In the genomic region with DNA sequence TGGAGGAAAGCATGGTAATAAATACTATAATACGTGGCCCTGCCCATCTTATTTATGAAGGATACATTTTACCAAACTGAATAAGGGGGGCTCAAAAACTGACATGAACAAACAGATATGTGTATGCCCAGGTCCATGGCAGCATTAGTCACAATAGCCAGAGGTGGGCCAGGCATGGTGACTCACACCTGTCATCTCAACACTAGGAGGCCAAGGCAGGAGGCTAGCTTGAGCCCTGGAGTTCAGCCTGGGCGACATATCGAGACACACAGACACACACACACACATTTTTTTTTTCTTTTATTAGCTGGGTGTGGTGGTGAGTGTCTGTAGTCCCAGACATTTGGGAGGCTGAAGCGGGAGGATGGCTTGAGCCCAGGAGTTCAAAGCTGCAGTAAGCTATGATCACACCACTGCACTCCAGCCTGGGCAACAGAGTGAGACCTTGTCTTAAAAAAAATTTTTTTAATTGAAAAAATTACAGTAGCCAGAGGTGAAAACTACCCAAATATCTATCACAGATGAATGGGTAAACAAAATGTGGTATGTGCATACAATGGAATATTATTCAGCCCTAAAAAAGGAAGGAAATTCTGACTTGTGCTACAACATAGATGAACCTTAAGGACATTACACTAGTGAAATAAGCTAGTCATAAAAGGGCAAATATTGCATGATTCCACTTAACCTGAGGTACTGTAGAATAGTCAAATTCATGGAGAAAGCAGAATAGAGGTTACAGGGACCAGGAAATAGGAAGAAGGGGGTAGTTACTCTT, we compare ENCODE assay signal across 30 cellular contexts. TPM values are rescaled to one million over a fixed set of nuclear protein-coding genes. Genes with fewer than 3 reads are reported as not detected.
DNase-seq lines count a peak whose midpoint lies in the region; ATAC-seq, FAIRE-seq and TF ChIP-seq lines count a peak whose summit lies in the region.
"Had no signal": no experiment of that assay in that cellular context is flagged by ENCODE, and none has a peak within 500 bp of the region (broad histone marks: within the 10 kb centered on the region; RNA-seq: fewer than 3 reads in every experiment).

No MANE protein-coding gene starts in this region.

- no peak overlapping the region for H4K8ac ChIP-seq in IMR-90 (ENCODE audit: low read depth in 2 of 2, low read length in 2 of 2)

- H3K14ac ChIP-seq in IMR-90 (replicated peaks; ENCODE audit: low read depth, low read length) = no peak overlapping the region

- H2AK5ac ChIP-seq in IMR-90 (ENCODE audit: low read depth, low read length) = peak overlapping the region; percentile 47

- 94% methylated on average over 4 of the region's 4 CpGs for WGBS in A549 (ENCODE audit: missing lambda C conversion rate)
- WGBS in IMR-90 (ENCODE audit: extremely low coverage in 2 of 2, insufficient read length in 1 of 2), 2 experiments = no CpG with 5 or more reads among the region's 4 CpGs
- WGBS in K562 (ENCODE audit: insufficient coverage, low coverage, missing lambda C conversion rate) = 84% methylated on average over 3 of the region's 4 CpGs

- no peak for DNase-seq in A549 (ENCODE audit: low read depth in 1 of 2, low spot score in 1 of 2)
- DNase-seq in IMR-90 = no peak
- no peak for DNase-seq in K562 (ENCODE audit: extremely low read depth in 1 of 4, low spot score in 3 of 4)
- peak in 1 of 3 donors; percentile 52 for DNase-seq in mucosa of descending colon
- no peak for DNase-seq in cortex of kidney (lab: John Stamatoyannopoulos, UW)
- no peak for DNase-seq in NCI-H82 (lab: John Stamatoyannopoulos, UW)
- DNase-seq in activated CD4-positive, alpha-beta T cell treated with anti-CD3 and anti-CD28 coated beads, Interleukin-2, amount 10 ng/mL, durations not matched to agents 24 days and 14 days = no peak
- no peak for DNase-seq in cerebellar cortex (ENCODE audit: low spot score)
- DNase-seq: activated CD4-positive, alpha-beta T cell treated with anti-CD3 and anti-CD28 coated beads, Interleukin-2, amount 50 U/mL, for 48 hours; activated T-cell treated with anti-CD3 and anti-CD28 coated beads, Interleukin-2, amount 50 U/mL, for 72 hours; CD4-positive, alpha-beta memory T cell; EL; gastrocnemius medialis; H7; hypothalamus; immature natural killer cell; NCI-H1694 treated with DMSO at 0.1 percent for 48 hours; nephron progenitor cell; stimulated activated CD4-positive, alpha-beta T cell treated with anti-CD3 and anti-CD28 coated beads, Interleukin-15, amount 100 ng/mL, for 24 hours; stimulated activated CD4-positive, alpha-beta T cell treated with anti-CD3 and anti-CD28 coated beads, Interleukin-4, amount 100 ng/mL, for 4 hours; upper lobe of left lung had no signal

- no peak for ATAC-seq in A549
- no peak for ATAC-seq in IMR-90 (ENCODE audit: low read depth)
- ATAC-seq in K562 = no peak
- peak; percentile 21 for ATAC-seq in mucosa of descending colon
- ATAC-seq: activated T-cell treated with anti-CD3 and anti-CD28 coated beads, Interleukin-2, amount 50 U/mL, for 72 hours; gastrocnemius medialis; GM12878 had no signal

- H2BK120ac ChIP-seq in IMR-90 (ENCODE audit: low read depth, low read length) = no peak overlapping the region

- H3K4me2 ChIP-seq in A549 (no peak overlapping the region), IMR-90 (ENCODE audit: low read depth, low read length) (no peak overlapping the region), K562 (ENCODE audit: insufficient read depth, low read length) (no peak overlapping the region)
- H3K4me2 ChIP-seq: KMS-11 had no signal

- no peak overlapping the region for H2BK5ac ChIP-seq in IMR-90 (ENCODE audit: low read depth, low read length, poor library complexity, severe bottlenecking)

- no peak overlapping the region; the same call in 1 of the 2 replicates for H2BK20ac ChIP-seq in IMR-90 (ENCODE audit: low read depth, low read length)

- H3K36me3 ChIP-seq in IMR-90 (ENCODE audit: control insufficient read depth, insufficient read depth, low read length) (no peaks in the 10 kb centered on the region), K562 (ENCODE audit: control insufficient read depth, insufficient read depth, low read length) (no peaks in the 10 kb centered on the region), mucosa of descending colon (ENCODE audit: low read depth) (no peaks in the 10 kb centered on the region)
- H3K36me3 ChIP-seq: cardiac muscle cell, gastrocnemius medialis, upper lobe of left lung had no signal

- no peak overlapping the region for H3K56ac ChIP-seq in IMR-90 (ENCODE audit: extremely low read depth, insufficient read depth, low read length)

- no peaks in the 10 kb centered on the region for H3K27me3 ChIP-seq in IMR-90 (ENCODE audit: control insufficient read depth, insufficient read depth, low read length)
- H3K27me3 ChIP-seq in K562 (ENCODE audit: control insufficient read depth in 2 of 2, insufficient read depth in 2 of 2, low read length in 2 of 2) = no peaks in the 10 kb centered on the region
- H3K27me3 ChIP-seq: gastrocnemius medialis, upper lobe of left lung had no signal

- peaks cover 60% of the 10 kb centered on the region for H3K4me1 ChIP-seq in A549
- peaks cover 25% of the 10 kb centered on the region for H3K4me1 ChIP-seq in IMR-90 (ENCODE audit: control insufficient read depth, insufficient read depth, low read length)
- H3K4me1 ChIP-seq in K562 (replicated peaks in 1 of 2; ENCODE audit: control insufficient read depth in 2 of 2, insufficient read depth in 2 of 2, low read length in 2 of 2) = peaks cover 0 to 5% of the 10 kb centered on the region in 2 experiments; a peak in 3 of 5 replicates
- H3K4me1 ChIP-seq in mucosa of descending colon (ENCODE audit: low read depth) = peaks cover 41% of the 10 kb centered on the region

- BruUV-seq in IMR-90 (replicated peaks; lab: Mats Ljungman, UMichigan) (no TSS peak), K562 (replicated peaks; lab: Mats Ljungman, UMichigan) (no TSS peak)

- POLR2A ChIA-PET in A549 (lab: Yijun Ruan, JAX) (no interaction called here), IMR-90 (lab: Charles Lee; ENCODE audit: unreplicated experiment) (no interaction called here), K562 (lab: Yijun Ruan, JAX) (no interaction called here)

- no peak overlapping the region for H4K5ac ChIP-seq in IMR-90 (ENCODE audit: low read depth, low read length)

- in situ Hi-C loops in IMR-90 (cut with MboI; ENCODE audit: low sequenced_read_pairs) (no loop called here), K562 (cut with MboI) (no loop called here)

- H3K9ac ChIP-seq in IMR-90 (ENCODE audit: low read depth, low read length) = no peak overlapping the region
- no peak overlapping the region for H3K9ac ChIP-seq in K562 (ENCODE audit: insufficient read depth in 1 of 2, low read depth in 2 of 2, low read length in 2 of 2)
- H3K9ac ChIP-seq: KMS-11 had no signal

- TF ChIP-seq EP300 in A549 (IDR thresholded peaks at IDR 0.05) = no peak
- TF ChIP-seq EP300 in K562 (IDR thresholded peaks at IDR 0.05; ENCODE audit: low read length) = no peak

- H3K9me1 ChIP-seq in IMR-90 (ENCODE audit: insufficient read depth, low read length) (peaks cover 30% of the 10 kb centered on the region), K562 (ENCODE audit: control insufficient read depth, insufficient read depth, low read length) (no peaks in the 10 kb centered on the region)

- H3K27ac ChIP-seq in A549 = 0 out of 6 replicates have a peak overlapping the region, but pooled peaks of 1 of the 2 experiments have one; percentile 19
- no peak overlapping the region for H3K27ac ChIP-seq in IMR-90 (ENCODE audit: insufficient read depth, low read length)
- no peak overlapping the region for H3K27ac ChIP-seq in K562 (ENCODE audit: extremely low read depth, low read depth, low read length)
- H3K27ac ChIP-seq: cardiac muscle cell had no signal

- H3K4ac ChIP-seq in IMR-90 (ENCODE audit: low read depth, low read length) = peak overlapping the region; percentile 36; the same call in 1 of the 2 replicates

- no peak overlapping the region for H3K4me3 Mint-ChIP-seq in activated CD4-positive, alpha-beta T cell treated with anti-CD3 and anti-CD28 coated beads, Interleukin-2, amount 10 ng/mL, durations not matched to agents 24 days and 14 days
- H3K4me3 Mint-ChIP-seq: activated T-cell treated with anti-CD3 and anti-CD28 coated beads, Interleukin-2, amount 50 U/mL, for 72 hours; CD4-positive, alpha-beta memory T cell; dendritic cell treated with granulocyte-macrophage colony-stimulating factor and Interleukin-4, amounts not matched to agents 40 ng/mL and 50 ng/mL, for 4 days; immature natural killer cell; memory B cell; nephron progenitor cell had no signal

- peaks cover 45% of the 10 kb centered on the region for H3K27me3 Mint-ChIP-seq in activated CD4-positive, alpha-beta T cell treated with anti-CD3 and anti-CD28 coated beads, Interleukin-2, amount 10 ng/mL, durations not matched to agents 24 days and 14 days
- H3K27me3 Mint-ChIP-seq: memory B cell had no signal

- FAIRE-seq in A549 (lab: Jason Lieb, UNC) = no peak
- FAIRE-seq in K562 (lab: Jason Lieb, UNC) = no peak
- FAIRE-seq: astrocyte, endometrium, GM12878, TTC549 had no signal

- H4K91ac ChIP-seq in IMR-90 (ENCODE audit: insufficient read depth, low read depth, low read length) = no peak overlapping the region

- H3K9me3 Mint-ChIP-seq in activated CD4-positive, alpha-beta T cell treated with anti-CD3 and anti-CD28 coated beads, Interleukin-2, amount 10 ng/mL, durations not matched to agents 24 days and 14 days = no peaks in the 10 kb centered on the region
- H3K9me3 Mint-ChIP-seq: activated T-cell treated with anti-CD3 and anti-CD28 coated beads, Interleukin-2, amount 50 U/mL, for 72 hours; dendritic cell treated with granulocyte-macrophage colony-stimulating factor and Interleukin-4, amounts not matched to agents 40 ng/mL and 50 ng/mL, for 4 days; memory B cell had no signal

- dilution Hi-C loops in IMR-90 (cut with HindIII; ENCODE audit: low sequenced_read_pairs, unreplicated experiment) = no loop called here

- TF ChIP-seq POLR2A in A549 (IDR thresholded peaks at IDR 0.05; ENCODE audit: low read length) = no peak
- no peak for TF ChIP-seq POLR2A in IMR-90 (IDR thresholded peaks at IDR 0.05; ENCODE audit: low read depth, low read length)
- no peak for TF ChIP-seq POLR2A in K562 (conservative IDR thresholded peaks at IDR 0.05)

- H3K4me3 ChIP-seq in A549 (no peak overlapping the region), IMR-90 (ENCODE audit: insufficient read depth, low read depth, low read length) (no peak overlapping the region), K562 (no peak overlapping the region), mucosa of descending colon (no peak overlapping the region)
- H3K4me3 ChIP-seq: cardiac muscle cell, gastrocnemius medialis, GM12878, upper lobe of left lung had no signal

- H3K79me2 ChIP-seq in K562 (ENCODE audit: control insufficient read depth, insufficient read depth, low read length) = no peaks in the 10 kb centered on the region

- no peak for TF ChIP-seq CTCF in A549 (IDR thresholded peaks at IDR 0.05)
- TF ChIP-seq CTCF in IMR-90 (conservative IDR thresholded peaks at IDR 0.05; ENCODE audit: low read depth, low read length) = no peak
- TF ChIP-seq CTCF in K562 (IDR thresholded peaks at IDR 0.05 in 2 of 3, conservative IDR thresholded peaks at IDR 0.05 in 1 of 3; ENCODE audit: insufficient read depth in 2 of 3, low read depth in 1 of 3, low read length in 3 of 3) = no peak
- TF ChIP-seq CTCF in mucosa of descending colon (IDR thresholded peaks at IDR 0.05) = no peak

- H3K27ac Mint-ChIP-seq in activated CD4-positive, alpha-beta T cell treated with anti-CD3 and anti-CD28 coated beads, Interleukin-2, amount 10 ng/mL, durations not matched to agents 24 days and 14 days = no peak overlapping the region
- H3K27ac Mint-ChIP-seq: activated T-cell treated with anti-CD3 and anti-CD28 coated beads, Interleukin-2, amount 50 U/mL, for 72 hours; CD4-positive, alpha-beta memory T cell; dendritic cell treated with granulocyte-macrophage colony-stimulating factor and Interleukin-4, amounts not matched to agents 40 ng/mL and 50 ng/mL, for 4 days; immature natural killer cell; memory B cell; nephron progenitor cell had no signal

- H3K23ac ChIP-seq in IMR-90 (ENCODE audit: low read depth, low read length) = no peak overlapping the region; the same call in 1 of the 2 replicates

- no peak overlapping the region for H3K18ac ChIP-seq in IMR-90 (ENCODE audit: low read depth, low read length)

- H4K20me1 ChIP-seq in IMR-90 (ENCODE audit: insufficient read depth, low read length) (peaks cover 79% of the 10 kb centered on the region), K562 (replicated peaks; ENCODE audit: control insufficient read depth, insufficient read depth, low read length) (no peaks in the 10 kb centered on the region)

- CTCF ChIA-PET in A549 (lab: Yijun Ruan, JAX) = no interaction called here
- CTCF ChIA-PET in IMR-90 (lab: Yijun Ruan, JAX) = no interaction called here
- CTCF ChIA-PET in K562 (lab: Yijun Ruan, JAX; ENCODE audit: low intra/inter-chr PET ratio) = no interaction called here

- intact Hi-C loops in IMR-90 (cut with micrococcal nuclease) = no loop called here
- intact Hi-C loops in K562 (cut with micrococcal nuclease) = no loop called here
- intact Hi-C loops in mucosa of descending colon (cut with DNase I, micrococcal nuclease) = no loop called here
- intact Hi-C loops in activated CD4-positive, alpha-beta T cell treated with anti-CD3 and anti-CD28 coated beads, Interleukin-2, amount 10 ng/mL, durations not matched to agents 24 days and 14 days (cut with micrococcal nuclease) = no loop called here

- H2BK15ac ChIP-seq in IMR-90 (ENCODE audit: low read depth, low read length) = no peak overlapping the region

- TF ChIP-seq RAD21 in A549 (conservative IDR thresholded peaks at IDR 0.05 in 1 of 2, IDR thresholded peaks at IDR 0.05 in 1 of 2) (no peak), IMR-90 (IDR thresholded peaks at IDR 0.05; ENCODE audit: low read length) (no peak), K562 (CRISPR knock-in tag; conservative IDR thresholded peaks at IDR 0.05 in 1 of 2, IDR thresholded peaks at IDR 0.05 in 1 of 2) (no peak)

- peaks cover 2% of the 10 kb centered on the region for H3K4me1 Mint-ChIP-seq in activated CD4-positive, alpha-beta T cell treated with anti-CD3 and anti-CD28 coated beads, Interleukin-2, amount 10 ng/mL, durations not matched to agents 24 days and 14 days
- H3K4me1 Mint-ChIP-seq: CD4-positive, alpha-beta memory T cell; immature natural killer cell; memory B cell had no signal

- no peaks in the 10 kb centered on the region for H3K36me3 Mint-ChIP-seq in activated CD4-positive, alpha-beta T cell treated with anti-CD3 and anti-CD28 coated beads, Interleukin-2, amount 10 ng/mL, durations not matched to agents 24 days and 14 days (ENCODE audit: low read depth)

- peaks cover 3 to 65% of the 10 kb centered on the region in 2 experiments; a peak in 2 of 4 replicates for H3K79me1 ChIP-seq in IMR-90 (ENCODE audit: low read depth in 1 of 2, low read length in 2 of 2)

- H2AFZ ChIP-seq in IMR-90 (replicated peaks; ENCODE audit: low read length, poor library complexity) (no peak overlapping the region), K562 (ENCODE audit: low read depth, low read length) (no peak overlapping the region)

- no peak overlapping the region for H2AK9ac ChIP-seq in IMR-90 (replicated peaks; ENCODE audit: low read depth, low read length, poor library complexity)

- no peaks in the 10 kb centered on the region for H3K9me3 ChIP-seq in A549
- no peaks in the 10 kb centered on the region for H3K9me3 ChIP-seq in IMR-90 (ENCODE audit: control insufficient read depth, insufficient read depth, low read length)
- H3K9me3 ChIP-seq in K562 (replicated peaks; ENCODE audit: control insufficient read depth, insufficient read depth, low read depth, low read length) = no peaks in the 10 kb centered on the region
- no peaks in the 10 kb centered on the region for H3K9me3 ChIP-seq in mucosa of descending colon
- H3K9me3 ChIP-seq: gastrocnemius medialis, upper lobe of left lung had no signal

RNA-seq across cellular contexts. Expression of a gene that starts 8.0 kb away (rescaled TPM):
- 23.4 and 23.7 TPM in 2 replicates for polyA plus RNA-seq in A549 (2011; rRNA removed)
- 5.2 and 6.4 TPM in 2 replicates for polyA plus RNA-seq in A549 (2012; cell fraction: cytosol; rRNA removed)
- polyA plus RNA-seq in A549 (2012; cell fraction: nucleus; rRNA removed) = 5.4 and 6.7 TPM in 2 replicates
- 7.1 to 8.8 TPM (median 7.1 TPM) in 3 replicates for polyA plus RNA-seq in A549 (2017; fragmentation: RNase III; extraction: RNeasy Plus Mini Kit Qiagen cat#74134 plus additional on column Dnase treatment)
- 20.1 TPM in 2 replicates for polyA minus RNA-seq in A549 (2011; rRNA and poly(A)+ RNA removed)
- 136 and 170 TPM in 2 replicates for total RNA-seq in IMR-90 (2012; rRNA removed)
- polyA plus RNA-seq in IMR-90 (2012; rRNA removed) = 57.7 and 64.3 TPM in 2 replicates
- polyA plus RNA-seq in IMR-90 (2012; cell fraction: cytosol; rRNA removed) = 23.4 and 27.5 TPM in 2 replicates
- 31.8 and 116 TPM in 2 replicates for polyA plus RNA-seq in IMR-90 (2012; cell fraction: nucleus; rRNA removed; ENCODE audit: low replicate concordance)
- 0.79 TPM in 1 of 2 replicates, not detected in the other for total RNA-seq in K562 (2011; cell fraction: chromatin; rRNA removed; ENCODE audit: low replicate concordance)
- under 0.01 and 0.13 TPM in 2 replicates for total RNA-seq in K562 (2011; cell fraction: nucleolus; rRNA removed)
- 0.07 TPM in 1 of 2 replicates, not detected in the other for total RNA-seq in K562 (2011; cell fraction: nucleoplasm; rRNA removed)
- total RNA-seq in K562 (2014; rRNA removed) = 0.04 TPM in 1 of 2 replicates, not detected in the other
- total RNA-seq in K562 (2014; rRNA removed; fragmentation: Illumina TruSeq; extraction: Trizol) = 0.04 and 0.22 TPM in 2 replicates
- total RNA-seq in K562 (2015; rRNA removed; fragmentation: Illumina TruSeq; extraction: Trizol) = 0.04 TPM in 1 of 2 replicates, not detected in the other
- 0.20 and 0.22 TPM in 2 replicates for total RNA-seq in K562 (2021)
- 0.01 and 0.07 TPM in 2 replicates for polyA plus RNA-seq in K562 (2011; rRNA removed)
- polyA plus RNA-seq in K562 (2011; cell fraction: cytosol; rRNA removed) = 0.01 and 0.55 TPM in 2 replicates
- polyA plus RNA-seq in K562 (2011; cell fraction: nucleus; rRNA removed) = 0.04 TPM in 1 of 2 replicates, not detected in the other
- polyA plus RNA-seq in K562 (2012) = 0.08 TPM in 2 replicates
- polyA plus RNA-seq in K562 (2014; fragmentation: Illumina TruSeq; extraction: Trizol) = 0.03 TPM in 1 of 2 replicates, not detected in the other
- not detected for polyA plus RNA-seq in K562 (2014; fragmentation: Nextera tagmentation; extraction: Ambion mirVana)
- polyA plus RNA-seq in K562 (2014; rRNA removed) = 0.01 TPM in 1 of 2 replicates, not detected in the other
- 0.14 and 0.24 TPM in 2 replicates for polyA minus RNA-seq in K562 (2011; rRNA and poly(A)+ RNA removed)
- not detected in 2 replicates for polyA minus RNA-seq in K562 (2011; cell fraction: cytosol; rRNA and poly(A)+ RNA removed)
- 0.22 TPM in 1 of 2 replicates, not detected in the other for polyA minus RNA-seq in K562 (2011; cell fraction: nucleus; rRNA and poly(A)+ RNA removed)
- total RNA-seq in mucosa of descending colon = 100 to 1,000 TPM; 175 to 406 (median 316) TPM
- 0.24 TPM in 1 of 2 replicates, not detected in the other for total RNA-seq in activated CD4-positive, alpha-beta T cell treated with anti-CD3 and anti-CD28 coated beads, Interleukin-2, amount 10 ng/mL, durations not matched to agents 24 days and 14 days
- total RNA-seq: activated T-cell treated with anti-CD3 and anti-CD28 coated beads, Interleukin-2, amount 50 U/mL, for 72 hours; CD4-positive, alpha-beta memory T cell; T-helper 1 cell treated with Interleukin-12 subunit alpha and Interleukin-12 subunit beta and Interleukin-4 antibody, amounts not matched to agents 30 ng/mL and 1 ng/mL, for 36 hours had no signal

Comparison
In these comparisons a context has a peak if more than half of its experiments do, and no peak if none do; other contexts are left out.
1. RNA of a gene that starts 8.0 kb away (total RNA-seq): 175 to 406 TPM in mucosa of descending colon and 136 to 170 TPM in IMR-90; under 0.01 to 0.79 TPM in K562 and 0.24 TPM in activated CD4-positive, alpha-beta T cell treated with anti-CD3 and anti-CD28 coated beads, Interleukin-2, amount 10 ng/mL, durations not matched to agents 24 days and 14 days; every median in the first group is over 10 times any median in the second.